In the genomic region with DNA sequence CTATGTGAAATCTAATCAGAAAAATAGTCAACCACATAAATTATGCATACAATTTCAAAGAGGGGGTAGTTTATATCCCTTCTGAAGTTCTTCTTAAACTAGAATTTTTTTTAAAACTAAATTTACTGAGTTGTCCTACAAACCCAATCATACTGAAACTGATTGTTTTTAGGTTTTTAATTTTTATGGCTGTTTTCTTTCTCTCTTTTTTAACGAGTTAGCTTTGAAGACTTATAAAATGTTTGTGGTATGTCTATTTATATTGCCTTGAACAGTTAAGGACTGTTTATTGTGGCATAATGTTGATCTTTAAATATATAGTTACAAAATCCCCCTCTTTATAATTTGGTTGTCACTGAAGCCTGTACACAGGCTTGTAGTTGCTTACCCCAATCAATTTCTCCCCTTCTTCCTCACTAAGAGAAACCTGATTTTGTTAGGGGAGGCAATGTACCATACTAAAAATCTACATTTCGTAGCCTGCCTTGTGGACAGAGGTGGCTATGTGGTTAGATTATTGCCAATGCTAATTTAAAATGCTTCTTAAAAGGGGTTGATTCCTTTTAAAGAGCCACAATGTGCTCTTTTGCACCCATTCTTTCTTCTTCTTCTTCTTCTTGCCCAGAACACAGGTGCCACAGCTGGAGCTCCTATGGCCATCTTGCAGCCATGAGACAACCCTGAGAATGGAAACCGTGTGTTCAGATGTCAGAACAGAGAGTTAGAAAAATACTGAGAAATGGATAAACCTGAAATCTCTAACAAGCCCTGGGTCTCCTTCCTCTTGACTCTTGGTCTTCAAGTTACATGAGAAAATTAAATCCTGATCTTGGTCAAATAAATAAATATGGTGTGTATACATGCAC, we compare ENCODE assay signal across 28 cellular contexts.
DNase-seq lines count a peak whose midpoint lies in the region; ATAC-seq lines count a peak whose summit lies in the region.
"Had no signal": no experiment of that assay in that cellular context is flagged by ENCODE, and none has a peak within 500 bp of the region (broad histone marks: within the 10 kb centered on the region; RNA-seq: fewer than 3 reads in every experiment).

No MANE protein-coding gene starts in this region.

- peaks cover 30% of the 10 kb centered on the region for H3K4me1 Mint-ChIP-seq in memory B cell
- H3K4me1 Mint-ChIP-seq: activated naive CD4-positive, alpha-beta T cell treated with anti-CD3 and anti-CD28 coated beads, Interleukin-2, amount 10 ng/mL, durations not matched to agents 7 days and 5 days; central memory CD8-positive, alpha-beta T cell; T-cell had no signal

- peak; percentile 80 for ATAC-seq in GM18517 (IDR thresholded peaks at IDR 0.05; ENCODE audit: unreplicated experiment)
- peak; percentile 53 for ATAC-seq in GM21576 (IDR thresholded peaks at IDR 0.05; ENCODE audit: unreplicated experiment)
- ATAC-seq in HG03025 (IDR thresholded peaks at IDR 0.05; ENCODE audit: low FRiP score, unreplicated experiment): peak; percentile 79
- ATAC-seq in memory B cell (ENCODE audit: low read depth): no peak
- ATAC-seq in GM18858 (IDR thresholded peaks at IDR 0.05; ENCODE audit: unreplicated experiment): no peak
- ATAC-seq: A549; activated CD8-positive, alpha-beta T cell treated with anti-CD3 and anti-CD28 coated beads, Interleukin-2, amount 10 ng/mL, durations not matched to agents 7 days and 5 days; body of pancreas; heart left ventricle; left lung; right cardiac atrium; T-cell had no signal

- H3K9me3 Mint-ChIP-seq in memory B cell: no peaks in the 10 kb centered on the region
- H3K9me3 Mint-ChIP-seq: activated naive CD4-positive, alpha-beta T cell treated with anti-CD3 and anti-CD28 coated beads, Interleukin-2, amount 10 ng/mL, durations not matched to agents 7 days and 5 days; central memory CD8-positive, alpha-beta T cell; dendritic cell treated with granulocyte-macrophage colony-stimulating factor and Interleukin-4, amounts not matched to agents 40 ng/mL and 50 ng/mL, for 4 days; T-cell had no signal

- DNase-seq in memory B cell (ENCODE audit: low spot score in 2 of 2) (no peak), NCI-H446 treated with DMSO at 0.1 percent for 48 hours (lab: John Stamatoyannopoulos, UW) (no peak)
- no peak for DNase-seq in stimulated activated CD4-positive, alpha-beta T cell treated with anti-CD3 and anti-CD28 coated beads, Interleukin-1b, Interleukin-23, amount 100 ng/mL, for 48 hours
- no peak for DNase-seq in stimulated activated CD4-positive, alpha-beta T cell treated with anti-CD3 and anti-CD28 coated beads, Interleukin-4, amount 100 ng/mL, for 4 hours
- DNase-seq: activated CD4-positive, alpha-beta T cell treated with anti-CD3 and anti-CD28 coated beads for 4 hours; activated CD8-positive, alpha-beta T cell treated with anti-CD3 and anti-CD28 coated beads, Interleukin-2, amount 10 ng/mL, durations not matched to agents 7 days and 5 days; activated naive CD4-positive, alpha-beta T cell treated with anti-CD3 and anti-CD28 coated beads, Interleukin-2, amount 10 ng/mL, durations not matched to agents 7 days and 5 days; AML-193; body of pancreas; CD4-positive, alpha-beta memory T cell; foreskin fibroblast; heart left ventricle; islet precursor cell; left lung; NCI-H1105; NCI-H2029 treated with DMSO at 0.1 percent for 48 hours; NCI-H774; right cardiac atrium; stomach; T-cell; WERI-Rb-1 had no signal

- peak overlapping the region; percentile 12 for H3K27ac Mint-ChIP-seq in memory B cell
- H3K27ac Mint-ChIP-seq: activated CD8-positive, alpha-beta T cell treated with anti-CD3 and anti-CD28 coated beads, Interleukin-2, amount 10 ng/mL, durations not matched to agents 7 days and 5 days; activated naive CD4-positive, alpha-beta T cell treated with anti-CD3 and anti-CD28 coated beads, Interleukin-2, amount 10 ng/mL, durations not matched to agents 7 days and 5 days; CD4-positive, alpha-beta memory T cell; dendritic cell treated with granulocyte-macrophage colony-stimulating factor and Interleukin-4, amounts not matched to agents 40 ng/mL and 50 ng/mL, for 4 days; T-cell had no signal

- H3K27me3 Mint-ChIP-seq in memory B cell: no peaks in the 10 kb centered on the region
- H3K27me3 Mint-ChIP-seq: activated naive CD4-positive, alpha-beta T cell treated with anti-CD3 and anti-CD28 coated beads, Interleukin-2, amount 10 ng/mL, durations not matched to agents 7 days and 5 days had no signal

- no peaks in the 10 kb centered on the region for H3K36me3 Mint-ChIP-seq in memory B cell
- H3K36me3 Mint-ChIP-seq: activated naive CD4-positive, alpha-beta T cell treated with anti-CD3 and anti-CD28 coated beads, Interleukin-2, amount 10 ng/mL, durations not matched to agents 7 days and 5 days; CD4-positive, alpha-beta memory T cell; T-cell had no signal

- H3K4me3 Mint-ChIP-seq in memory B cell: no peak overlapping the region
- H3K4me3 Mint-ChIP-seq: activated CD8-positive, alpha-beta T cell treated with anti-CD3 and anti-CD28 coated beads, Interleukin-2, amount 10 ng/mL, durations not matched to agents 7 days and 5 days; activated naive CD4-positive, alpha-beta T cell treated with anti-CD3 and anti-CD28 coated beads, Interleukin-2, amount 10 ng/mL, durations not matched to agents 7 days and 5 days; CD4-positive, alpha-beta memory T cell; central memory CD8-positive, alpha-beta T cell; dendritic cell treated with granulocyte-macrophage colony-stimulating factor and Interleukin-4, amounts not matched to agents 40 ng/mL and 50 ng/mL, for 4 days; T-cell had no signal

Comparison
In these comparisons a context has a peak if more than half of its experiments do, and no peak if none do; other contexts are left out.
1. ATAC-seq: peak in GM18517 (single experiment), GM21576 (single experiment) and HG03025 (single experiment); none in memory B cell (single experiment) and GM18858 (single experiment).